In genomic region chr2:84283496-84283895, GRCh38 we compare ENCODE assay signal across 21 cellular contexts.
"Had no signal": no experiment of that assay in that cellular context is flagged by ENCODE, and none has a peak within 500 bp of the region (broad histone marks: within the 10 kb centered on the region; RNA-seq: fewer than 3 reads in every experiment).

No MANE protein-coding gene starts in this region.

- H3K9me3 ChIP-seq: ascending aorta, colonic mucosa, spleen, testis, transverse colon had no signal

- H3K4me3 Mint-ChIP-seq: activated naive CD4-positive, alpha-beta T cell treated with anti-CD3 and anti-CD28 coated beads for 36 hours; activated naive CD8-positive, alpha-beta T cell treated with anti-CD3 and anti-CD28 coated beads, Interleukin-2, amount 10 ng/mL, durations not matched to agents 7 days and 5 days; brain; memory B cell; naive thymus-derived CD8-positive, alpha-beta T cell had no signal

- H3K36me3 Mint-ChIP-seq: activated naive CD8-positive, alpha-beta T cell treated with anti-CD3 and anti-CD28 coated beads, Interleukin-2, amount 10 ng/mL, durations not matched to agents 7 days and 5 days; brain; memory B cell; naive thymus-derived CD8-positive, alpha-beta T cell had no signal

- H3K4me1 ChIP-seq: ascending aorta, colonic mucosa, spleen, testis, transverse colon had no signal

- H3K9me3 Mint-ChIP-seq: activated naive CD4-positive, alpha-beta T cell treated with anti-CD3 and anti-CD28 coated beads for 36 hours; activated naive CD8-positive, alpha-beta T cell treated with anti-CD3 and anti-CD28 coated beads, Interleukin-2, amount 10 ng/mL, durations not matched to agents 7 days and 5 days; memory B cell; naive thymus-derived CD8-positive, alpha-beta T cell had no signal

- H3K36me3 ChIP-seq: ascending aorta, cardiac muscle cell, colonic mucosa, spleen, transverse colon had no signal

- H3K4me3 ChIP-seq: ascending aorta, cardiac muscle cell, colonic mucosa, hepatocyte, spleen, testis, transverse colon had no signal

- DNase-seq: activated CD4-positive, alpha-beta T cell treated with anti-CD3 and anti-CD28 coated beads for 4 hours; activated CD4-positive, alpha-beta T cell treated with anti-CD3 and anti-CD28 coated beads, Interleukin-2, amount 50 U/mL, for 4 hours; activated effector memory CD4-positive, alpha-beta T cell treated with Interleukin-2 at 50 U/mL for 16 hours; activated naive CD4-positive, alpha-beta T cell treated with anti-CD3 and anti-CD28 coated beads for 36 hours; activated naive CD8-positive, alpha-beta T cell treated with anti-CD3 and anti-CD28 coated beads, Interleukin-2, amount 10 ng/mL, durations not matched to agents 7 days and 5 days; activated T-cell treated with anti-CD3 and anti-CD28 coated beads for 4 hours; cerebellar nuclear complex; colonic mucosa; effector CD8-positive, alpha-beta T cell; left cardiac atrium; naive thymus-derived CD8-positive, alpha-beta T cell; right cardiac atrium; spleen; stimulated activated naive CD8-positive, alpha-beta T cell treated with anti-CD3 and anti-CD28 coated beads, Interleukin-15, Interleukin-2, amounts not matched to agents 100 U/mL and 50 U/mL, for 24 hours; testis; transverse colon had no signal

- H3K27me3 ChIP-seq: ascending aorta, cardiac muscle cell, colonic mucosa, hepatocyte, testis, transverse colon had no signal

- H3K27ac Mint-ChIP-seq: activated naive CD4-positive, alpha-beta T cell treated with anti-CD3 and anti-CD28 coated beads for 36 hours; activated naive CD8-positive, alpha-beta T cell treated with anti-CD3 and anti-CD28 coated beads, Interleukin-2, amount 10 ng/mL, durations not matched to agents 7 days and 5 days; memory B cell; naive thymus-derived CD8-positive, alpha-beta T cell had no signal

- H3K27ac ChIP-seq: ascending aorta, cardiac muscle cell, colonic mucosa, hepatocyte, spleen, testis, transverse colon had no signal
